ENCODE assay signal across 8 cellular contexts in the genomic region with DNA sequence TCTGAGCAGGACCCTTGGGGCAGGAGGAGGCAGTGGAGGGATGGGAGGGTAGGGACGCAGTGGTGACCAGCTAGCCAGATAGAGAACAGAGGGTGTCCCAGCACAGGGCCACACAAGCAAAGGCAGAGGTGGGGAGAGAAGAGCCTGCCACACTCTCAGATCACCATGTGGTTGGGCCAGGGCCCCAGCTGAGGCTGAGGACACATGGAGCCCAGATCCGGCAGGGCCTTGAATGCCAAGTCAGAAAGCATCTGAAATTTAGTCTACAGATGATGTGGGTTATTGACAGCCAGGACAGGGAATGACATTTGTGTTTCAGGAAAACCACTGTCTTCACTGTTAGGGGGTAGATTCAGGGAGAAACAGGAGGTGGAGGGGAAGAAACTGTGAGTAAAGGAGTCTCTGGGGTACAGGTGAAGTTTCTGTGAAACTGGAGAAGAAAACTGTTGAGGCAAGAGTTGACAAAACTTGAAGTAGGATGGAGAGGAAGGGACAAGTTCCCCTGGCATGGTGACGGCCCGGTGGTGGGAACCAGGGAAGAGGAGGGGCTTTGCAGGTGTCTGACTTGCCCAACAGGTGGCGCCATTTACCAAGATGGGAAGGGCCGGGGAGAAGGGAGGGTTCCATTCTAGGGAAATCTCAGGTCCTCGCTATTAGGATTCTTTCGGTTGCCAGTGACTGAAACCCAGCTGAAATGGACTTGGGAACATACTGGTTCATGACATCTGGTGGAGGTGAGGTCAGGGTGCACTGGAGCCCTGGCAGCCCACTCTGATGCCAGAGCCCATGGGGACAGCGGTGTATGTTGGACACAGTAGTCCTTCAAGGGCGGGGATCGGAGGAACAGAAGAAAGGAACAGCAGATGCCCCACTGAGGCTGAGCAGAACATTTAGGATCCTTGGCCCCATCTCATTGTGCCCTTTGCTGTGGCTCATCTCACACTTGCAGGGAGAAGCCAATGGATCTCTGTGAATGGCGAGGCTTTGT.
DNase-seq lines count a peak whose midpoint lies in the region; ATAC-seq and TF ChIP-seq lines count a peak whose summit lies in the region.

No MANE protein-coding gene starts in this region.

- H2BK20ac ChIP-seq in H9 (ENCODE audit: low read depth, low read length, poor library complexity, severe bottlenecking), result no peak overlapping the region

- no peaks in the 10 kb centered on the region for H4K20me1 ChIP-seq in H9 (ENCODE audit: control insufficient read depth, insufficient read depth, insufficient read length)

- H3K9ac ChIP-seq in H9 (ENCODE audit: extremely low read depth, insufficient read length, low read length), result no peak overlapping the region

- peaks cover 28% of the 10 kb centered on the region for H3K27me3 Mint-ChIP-seq in H9 (ENCODE audit: low read depth)
- peaks cover 53% of the 10 kb centered on the region for H3K27me3 Mint-ChIP-seq in T-helper 17 cell

- no peak overlapping the region; the same call in 1 of the 2 replicates for H3K14ac ChIP-seq in H9 (ENCODE audit: insufficient read depth, low read length)

- H3K79me2 ChIP-seq in H9 (ENCODE audit: insufficient read depth, low read length), result no peaks in the 10 kb centered on the region

- H4K91ac ChIP-seq in H9 (ENCODE audit: insufficient read length, low read depth, low read length), result no peak overlapping the region

- no peaks in the 10 kb centered on the region for H3K79me1 ChIP-seq in H9 (ENCODE audit: insufficient read depth, low read depth, low read length, poor library complexity, severe bottlenecking)

- no peak overlapping the region for H3K4ac ChIP-seq in H9 (ENCODE audit: low read depth, low read length)

- H2AK5ac ChIP-seq in H9 (ENCODE audit: insufficient read length, low read length), result no peak overlapping the region

- H2BK120ac ChIP-seq in H9 (ENCODE audit: low read depth, low read length, poor library complexity, severe bottlenecking), result no peak overlapping the region

- DNase-seq in DMS53 (lab: John Stamatoyannopoulos, UW) (peak; percentile 57), DMS53 treated with DMSO at 0.1 percent for 48 hours (lab: John Stamatoyannopoulos, UW; ENCODE audit: unreplicated experiment) (no peak), H9 (peak; percentile 79), NCI-H2227 treated with DMSO at 0.1 percent for 48 hours (lab: John Stamatoyannopoulos, UW) (peak; percentile 69), activated T-cell treated with anti-CD3 and anti-CD28 coated beads for 1 hour (ENCODE audit: low read depth) (peak; percentile 7), glomerular visceral epithelial cell (ENCODE audit: extremely low spot score) (peak; percentile 66), retina (peak; percentile 77), T-helper 17 cell (no peak)

- H2BK5ac ChIP-seq in H9 (ENCODE audit: insufficient read length, low read length), result no peak overlapping the region

- H3K27ac ChIP-seq in H9 (ENCODE audit: insufficient read length, low read depth, low read length), result no peak overlapping the region

- no peak overlapping the region for H4K5ac ChIP-seq in H9 (ENCODE audit: insufficient read length, low read depth, low read length)

- H3K9me3 Mint-ChIP-seq in H9, result no peaks in the 10 kb centered on the region

- no peak for ATAC-seq in T-helper 17 cell

- H2AFZ ChIP-seq in H9 (ENCODE audit: low read length), result no peak overlapping the region

- no peak overlapping the region for H3K18ac ChIP-seq in H9 (ENCODE audit: insufficient read length, low read depth, low read length)

- no peak overlapping the region for H3K4me2 ChIP-seq in H9 (ENCODE audit: insufficient read depth, insufficient read length, low read length)

- H3K23ac ChIP-seq in H9 (ENCODE audit: insufficient read length, low read depth, low read length), result no peak overlapping the region

- H3K36me3 Mint-ChIP-seq in H9 (ENCODE audit: insufficient read depth in 1 of 3, low read depth in 3 of 3), result no peaks in the 10 kb centered on the region; a peak in 1 of 7 replicates
- no peaks in the 10 kb centered on the region for H3K36me3 Mint-ChIP-seq in T-helper 17 cell (ENCODE audit: low read depth)

- H3K4me1 ChIP-seq in H9 (ENCODE audit: insufficient read depth, low read length), result 0 out of 2 replicates have a peak, but pooled peaks cover 3% of the 10 kb centered on the region

- WGBS in H9 (ENCODE audit: extremely low coverage, insufficient read length, low lambda C conversion rate), result no CpG with 5 or more reads among the region's 12 CpGs

- H3K4me1 Mint-ChIP-seq in H9 (peaks cover 7 to 13% of the 10 kb centered on the region in 2 experiments), T-helper 17 cell (peaks cover 2% of the 10 kb centered on the region)

- H3K9me3 ChIP-seq in H9 (ENCODE audit: control insufficient read depth, low read depth, low read length), result no peaks in the 10 kb centered on the region
- H3K9me3 ChIP-seq in T-helper 17 cell (ENCODE audit: control insufficient read depth, low read length, poor library complexity, severe bottlenecking), result no peaks in the 10 kb centered on the region

- no peak overlapping the region for H3K56ac ChIP-seq in H9 (ENCODE audit: insufficient read length, low read depth, low read length)

- H2BK12ac ChIP-seq in H9 (ENCODE audit: insufficient read length, low read depth, low read length), result no peak overlapping the region

- TF ChIP-seq CTCF in H9 (conservative IDR thresholded peaks at IDR 0.05), result peak; percentile 92

- H3K27ac Mint-ChIP-seq in H9 (no peak overlapping the region), T-helper 17 cell (no peak overlapping the region)

- H3K4me3 Mint-ChIP-seq in H9 (no peak overlapping the region; a peak in 1 of 5 replicates), T-helper 17 cell (no peak overlapping the region)

- no peaks in the 10 kb centered on the region for H3K27me3 ChIP-seq in H9 (ENCODE audit: insufficient read depth, low read length)

- no peaks in the 10 kb centered on the region for H3K23me2 ChIP-seq in H9 (ENCODE audit: insufficient read length, low read depth, low read length, poor library complexity, severe bottlenecking)

- no peak overlapping the region for H4K8ac ChIP-seq in H9 (replicated peaks; ENCODE audit: insufficient read length, low read depth, low read length)

- H3T11ph ChIP-seq in H9 (ENCODE audit: low read length), result no peak overlapping the region

- no peak overlapping the region for H2BK15ac ChIP-seq in H9 (ENCODE audit: low read depth, low read length)

Comparison
In these comparisons a context has a peak if more than half of its experiments do, and no peak if none do; other contexts are left out.
1. DNase-seq: peak in DMS53 (single experiment), H9 (single experiment), NCI-H2227 treated with DMSO at 0.1 percent for 48 hours (single experiment), activated T-cell treated with anti-CD3 and anti-CD28 coated beads for 1 hour (single experiment), glomerular visceral epithelial cell (single experiment) and retina (single experiment); none in DMS53 treated with DMSO at 0.1 percent for 48 hours (single experiment) and T-helper 17 cell (0 of 3).